8 cellular contexts compared by ENCODE assay signal in the genomic region with DNA sequence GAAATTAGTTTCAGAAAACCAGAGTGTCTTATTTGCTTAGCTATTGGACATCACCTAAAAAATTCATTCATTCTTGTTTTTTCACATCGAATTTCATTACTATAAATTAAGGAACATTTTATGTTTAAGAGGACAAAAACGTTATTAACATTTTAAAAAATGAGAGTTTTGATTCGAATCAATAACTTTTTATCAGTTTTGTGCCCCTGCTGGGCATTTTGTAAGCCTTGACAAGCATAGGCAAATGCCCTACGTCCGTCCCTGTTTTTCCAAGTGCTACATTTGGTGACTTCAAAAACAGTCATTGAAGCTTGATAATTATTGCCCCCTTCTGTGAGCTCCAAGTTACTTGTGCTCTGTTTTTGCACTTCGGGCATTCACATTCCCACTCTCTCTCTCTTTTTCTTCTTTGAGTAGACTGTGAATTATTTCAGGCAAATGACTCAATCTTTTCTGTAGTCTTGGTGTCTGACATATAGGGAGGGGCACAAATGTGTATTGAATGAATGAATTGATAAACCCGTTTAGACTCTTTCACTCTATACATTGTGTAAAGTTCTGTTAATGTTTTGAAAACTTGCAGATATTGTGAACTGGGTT. TPM values are rescaled to one million over a fixed set of nuclear protein-coding genes. Genes with fewer than 3 reads are reported as not detected.
DNase-seq lines count a peak whose midpoint lies in the region; ATAC-seq and TF ChIP-seq lines count a peak whose summit lies in the region.

No MANE protein-coding gene starts in this region.

- TF ChIP-seq CTCF in MM.1S (IDR thresholded peaks at IDR 0.05; ENCODE audit: low read length) (no peak), mucosa of descending colon (IDR thresholded peaks at IDR 0.05) (no peak)

- H3K9ac ChIP-seq in MM.1S (ENCODE audit: low read length) = no peak overlapping the region

- no peak overlapping the region for H3K27ac ChIP-seq in MM.1S (ENCODE audit: low read length)

- H3K9me2 ChIP-seq in MM.1S (replicated peaks; ENCODE audit: insufficient read depth, low read length) = no peaks in the 10 kb centered on the region

- peak overlapping the region; percentile 95; the same call in 1 of the 2 replicates for H3K4me3 ChIP-seq in MM.1S (ENCODE audit: low read length)
- H3K4me3 ChIP-seq in mucosa of descending colon = peak overlapping the region; percentile 97

- DNase-seq in GM03348 (ENCODE audit: low spot score) (peak; percentile 7), MM.1S (no peak), cerebellar cortex (ENCODE audit: low spot score) (peak; percentile 13), mucosa of descending colon (peak in 1 of 3 donors; percentile 5), mucosa of gallbladder (ENCODE audit: low spot score) (no peak), cerebellum (ENCODE audit: low spot score) (no peak), NCI-H2081 treated with DMSO at 0.1 percent for 48 hours (lab: John Stamatoyannopoulos, UW) (no peak)

- peak overlapping the region; percentile 94; the same call in 1 of the 2 replicates for H3K4me2 ChIP-seq in MM.1S (ENCODE audit: low read depth, low read length)

- intact Hi-C loops in mucosa of descending colon (cut with DNase I, micrococcal nuclease) = loop anchor here (10.0 kb wide), 2 partner anchors 51 to 81 kb away; a partner anchor contains a TSS

- H2AFZ ChIP-seq in MM.1S (ENCODE audit: low read length) = no peak overlapping the region

- H3F3A ChIP-seq in MM.1S (ENCODE audit: insufficient read depth, low read length) = no peaks in the 10 kb centered on the region

- H3K9me3 ChIP-seq in MM.1S (replicated peaks; ENCODE audit: insufficient read depth, low read length) = no peaks in the 10 kb centered on the region
- no peaks in the 10 kb centered on the region for H3K9me3 ChIP-seq in mucosa of descending colon

- H3K27me3 ChIP-seq in MM.1S (replicated peaks; ENCODE audit: insufficient read depth, low read length) = no peaks in the 10 kb centered on the region; the same call in 1 of the 2 replicates

- no peaks in the 10 kb centered on the region for H3K79me2 ChIP-seq in MM.1S (ENCODE audit: low read length)

- H4K20me1 ChIP-seq in MM.1S (ENCODE audit: insufficient read depth, low read length) = no peaks in the 10 kb centered on the region

- no peak for ATAC-seq in mucosa of descending colon
- ATAC-seq in HG02973 (IDR thresholded peaks at IDR 0.05; ENCODE audit: unreplicated experiment) = no peak

- H3K4me1 ChIP-seq in MM.1S (ENCODE audit: low read length) (0 out of 2 replicates have a peak, but pooled peaks cover 6% of the 10 kb centered on the region), mucosa of descending colon (ENCODE audit: low read depth) (peaks cover 4% of the 10 kb centered on the region)

- H3K36me3 ChIP-seq in MM.1S (replicated peaks; ENCODE audit: insufficient read depth, low read length) = no peaks in the 10 kb centered on the region
- H3K36me3 ChIP-seq in mucosa of descending colon (ENCODE audit: low read depth) = no peaks in the 10 kb centered on the region

RNA-seq across cellular contexts. Expression of a gene that starts 1.2 kb away (rescaled TPM):
- total RNA-seq in mucosa of descending colon (10 to 100 TPM; 22.5 to 44.2 (median 41.9) TPM), mucosa of gallbladder (22.3 TPM), cerebellum (38.2 TPM)

RNA-seq across cellular contexts. Expression of a gene that starts 1.7 kb away (rescaled TPM):
- total RNA-seq in mucosa of descending colon = 1 to 10 TPM; 1.4 to 7.8 (median 7.5) TPM
- total RNA-seq in mucosa of gallbladder = 9.7 TPM
- total RNA-seq in cerebellum = 9.6 TPM

RNA-seq across cellular contexts. Expression of a gene that starts 52.8 kb away (rescaled TPM):
- total RNA-seq in mucosa of descending colon (100 to 1,000 TPM; 617 to 741 (median 658) TPM), mucosa of gallbladder (399 TPM), cerebellum (237 TPM)

Comparison
In these comparisons a context has a peak if more than half of its experiments do, and no peak if none do; other contexts are left out.
1. DNase-seq: peak in GM03348 (single experiment) and cerebellar cortex (single experiment); none in MM.1S (single experiment), mucosa of gallbladder (single experiment), cerebellum (single experiment) and NCI-H2081 treated with DMSO at 0.1 percent for 48 hours (single experiment).